Comparison of ENCODE assay signal across 8 cellular contexts in genomic region chr21:39348040-39348354, GRCh38. TPM values are rescaled to one million over a fixed set of nuclear protein-coding genes. Genes with fewer than 3 reads are reported as not detected.
A peak's percentile ranks its signal among the peaks of the same experiment; 100 is the strongest.
DNase-seq lines count a peak whose midpoint lies in the region; ATAC-seq lines count a peak whose summit lies in the region.

No MANE protein-coding gene starts in this region.

- H3K9me3 Mint-ChIP-seq in activated T-helper 1 cell treated with anti-CD3 and anti-CD28 coated beads, Interleukin-12 subunit alpha, Interleukin-12 subunit beta, Interleukin-2, Interleukin-4 antibody, amounts not matched to agents 30 ng/mL and 10 ng/mL and 1 ng/mL, durations not matched to agents 14 hours and 24 hours and 36 hours: no peaks in the 10 kb centered on the region

- intact Hi-C loops in activated T-helper 1 cell treated with anti-CD3 and anti-CD28 coated beads, Interleukin-12 subunit alpha, Interleukin-12 subunit beta, Interleukin-2, Interleukin-4 antibody, amounts not matched to agents 30 ng/mL and 10 ng/mL and 1 ng/mL, durations not matched to agents 14 hours and 24 hours and 36 hours (cut with micrococcal nuclease): no loop called here

- H3K4me1 ChIP-seq in BLaER1: peaks cover 44% of the 10 kb centered on the region
- H3K4me1 ChIP-seq in iPS-15b (ENCODE audit: control insufficient read depth, insufficient read depth, low read length): peaks cover 15% of the 10 kb centered on the region

- DNase-seq in activated T-helper 1 cell treated with anti-CD3 and anti-CD28 coated beads, Interleukin-12 subunit alpha, Interleukin-12 subunit beta, Interleukin-2, Interleukin-4 antibody, amounts not matched to agents 30 ng/mL and 10 ng/mL and 1 ng/mL, durations not matched to agents 14 hours and 24 hours and 36 hours (ENCODE audit: low spot score): no peak
- DNase-seq in substantia nigra (lab: John Stamatoyannopoulos, UW): no peak
- DNase-seq in MV-4-11 (lab: John Stamatoyannopoulos, UW): no peak
- no peak for DNase-seq in retina

- H3K27me3 ChIP-seq in BLaER1: no peaks in the 10 kb centered on the region
- H3K27me3 ChIP-seq in iPS-15b (ENCODE audit: control insufficient read depth, insufficient read depth, low read length): no peaks in the 10 kb centered on the region

- no peaks in the 10 kb centered on the region for H3K9me3 ChIP-seq in BLaER1
- H3K9me3 ChIP-seq in iPS-15b (ENCODE audit: control insufficient read depth, insufficient read depth, low read length): no peaks in the 10 kb centered on the region

- peaks cover 54% of the 10 kb centered on the region for H3K4me1 Mint-ChIP-seq in activated T-helper 1 cell treated with anti-CD3 and anti-CD28 coated beads, Interleukin-12 subunit alpha, Interleukin-12 subunit beta, Interleukin-2, Interleukin-4 antibody, amounts not matched to agents 30 ng/mL and 10 ng/mL and 1 ng/mL, durations not matched to agents 14 hours and 24 hours and 36 hours (ENCODE audit: low read depth)

- peak overlapping the region; percentile 99 for H3K9ac ChIP-seq in BLaER1
- peak overlapping the region; percentile 97 for H3K9ac ChIP-seq in iPS-15b (ENCODE audit: low read depth, low read length)

- peaks cover 39% of the 10 kb centered on the region for H3K36me3 Mint-ChIP-seq in activated T-helper 1 cell treated with anti-CD3 and anti-CD28 coated beads, Interleukin-12 subunit alpha, Interleukin-12 subunit beta, Interleukin-2, Interleukin-4 antibody, amounts not matched to agents 30 ng/mL and 10 ng/mL and 1 ng/mL, durations not matched to agents 14 hours and 24 hours and 36 hours (ENCODE audit: low read depth)

- H3K4me3 ChIP-seq in BLaER1: peak overlapping the region; percentile 89
- H3K4me3 ChIP-seq in iPS-15b (ENCODE audit: low read depth, low read length): peak overlapping the region; percentile 98

- peak overlapping the region; percentile 99 for H3K27ac ChIP-seq in BLaER1
- peak overlapping the region; percentile 76 for H3K27ac ChIP-seq in substantia nigra (ENCODE audit: low read depth, low read length, poor library complexity, severe bottlenecking)

- peaks cover 55% of the 10 kb centered on the region for H4K20me1 ChIP-seq in BLaER1

- H3K4me2 ChIP-seq in BLaER1: peak overlapping the region; percentile 88

- H3K36me3 ChIP-seq in BLaER1: peaks cover 34% of the 10 kb centered on the region
- H3K36me3 ChIP-seq in iPS-15b (ENCODE audit: control insufficient read depth, insufficient read depth, low read length): peaks cover 13% of the 10 kb centered on the region

- H3K27ac Mint-ChIP-seq in activated T-helper 1 cell treated with anti-CD3 and anti-CD28 coated beads, Interleukin-12 subunit alpha, Interleukin-12 subunit beta, Interleukin-2, Interleukin-4 antibody, amounts not matched to agents 30 ng/mL and 10 ng/mL and 1 ng/mL, durations not matched to agents 14 hours and 24 hours and 36 hours: peak overlapping the region; percentile 86

- H3K27me3 Mint-ChIP-seq in activated T-helper 1 cell treated with anti-CD3 and anti-CD28 coated beads, Interleukin-12 subunit alpha, Interleukin-12 subunit beta, Interleukin-2, Interleukin-4 antibody, amounts not matched to agents 30 ng/mL and 10 ng/mL and 1 ng/mL, durations not matched to agents 14 hours and 24 hours and 36 hours (ENCODE audit: insufficient read depth): peaks cover 13% of the 10 kb centered on the region

- peak overlapping the region; percentile 90 for H3K4me3 Mint-ChIP-seq in activated T-helper 1 cell treated with anti-CD3 and anti-CD28 coated beads, Interleukin-12 subunit alpha, Interleukin-12 subunit beta, Interleukin-2, Interleukin-4 antibody, amounts not matched to agents 30 ng/mL and 10 ng/mL and 1 ng/mL, durations not matched to agents 14 hours and 24 hours and 36 hours

- ATAC-seq in HG02763 (IDR thresholded peaks at IDR 0.05; ENCODE audit: unreplicated experiment): peak; percentile 3
- no peak for ATAC-seq in HG03175 (IDR thresholded peaks at IDR 0.05; ENCODE audit: unreplicated experiment)

RNA-seq across cellular contexts. Expression of gene HMGN1, which starts 0.9 kb away (rescaled TPM):
- total RNA-seq in activated T-helper 1 cell treated with anti-CD3 and anti-CD28 coated beads, Interleukin-12 subunit alpha, Interleukin-12 subunit beta, Interleukin-2, Interleukin-4 antibody, amounts not matched to agents 30 ng/mL and 10 ng/mL and 1 ng/mL, durations not matched to agents 14 hours and 24 hours and 36 hours: 313 and 314 TPM in 2 replicates

RNA-seq across cellular contexts. Expression of gene BRWD1, which starts 34.6 kb away (rescaled TPM):
- total RNA-seq in activated T-helper 1 cell treated with anti-CD3 and anti-CD28 coated beads, Interleukin-12 subunit alpha, Interleukin-12 subunit beta, Interleukin-2, Interleukin-4 antibody, amounts not matched to agents 30 ng/mL and 10 ng/mL and 1 ng/mL, durations not matched to agents 14 hours and 24 hours and 36 hours: 34.7 and 38.1 TPM in 2 replicates
